8 cellular contexts compared by ENCODE assay signal in the genomic region with DNA sequence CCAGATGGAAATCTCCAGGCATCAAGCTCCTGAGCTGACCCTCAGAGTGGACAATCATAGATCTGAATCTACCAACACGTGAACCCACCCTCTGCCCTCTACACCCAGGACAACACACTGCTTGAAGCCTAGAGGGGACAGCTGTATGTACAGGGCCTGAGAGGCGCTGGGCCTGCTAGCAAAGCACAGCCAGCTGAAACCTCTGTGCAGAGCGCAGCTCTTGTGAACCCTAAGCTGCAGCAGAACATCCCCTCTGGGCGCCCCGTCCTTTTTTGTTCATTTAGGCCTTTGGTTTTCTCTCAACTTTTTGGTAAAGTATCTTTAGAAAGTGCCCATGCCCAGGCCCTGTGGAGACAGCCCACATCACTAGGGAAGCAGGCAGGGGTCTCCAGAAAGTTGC.
"Had no signal": no experiment of that assay in that cellular context is flagged by ENCODE, and none has a peak within 500 bp of the region (broad histone marks: within the 10 kb centered on the region; RNA-seq: fewer than 3 reads in every experiment).

No MANE protein-coding gene starts in this region.

- H3K36me3 ChIP-seq: HAP-1 had no signal

- DNase-seq: GM23248, GOT3, HFFc6 had no signal

- H3K4me1 ChIP-seq: HAP-1 had no signal

- H2AFZ ChIP-seq: GM23248 had no signal

- ATAC-seq: HCT116, HepG2, K562 had no signal

- H3K4me3 ChIP-seq: GM23248, HAP-1, K562 had no signal

- H3K27ac ChIP-seq: GM23248, HL-60 had no signal

- H3K9ac ChIP-seq: GM23248 had no signal
